In genomic region chr4:20433101-20433705, GRCh38 we compare ENCODE assay signal across 24 cellular contexts.
DNase-seq lines count a peak whose midpoint lies in the region; ATAC-seq and TF ChIP-seq lines count a peak whose summit lies in the region.
"Had no signal": no experiment of that assay in that cellular context is flagged by ENCODE, and none has a peak within 500 bp of the region (broad histone marks: within the 10 kb centered on the region; RNA-seq: fewer than 3 reads in every experiment).

No MANE protein-coding gene starts in this region.

- H3K27me3 ChIP-seq in right lobe of liver (no peaks in the 10 kb centered on the region), rectal smooth muscle tissue (ENCODE audit: control insufficient read depth, insufficient read depth, low read length) (no peaks in the 10 kb centered on the region)
- H3K27me3 ChIP-seq: ascending aorta, testis had no signal

- H3K4me1 Mint-ChIP-seq in T-helper 2 cell treated with Interferon-gamma antibody and Interleukin-4, amounts not matched to agents 5 μg/mL and 100 μg/mL, for 36 hours (ENCODE audit: low read depth), result no peaks in the 10 kb centered on the region
- H3K4me1 Mint-ChIP-seq: central memory CD8-positive, alpha-beta T cell; natural killer cell; stimulated activated naive B cell treated with anti-CD40 and anti-IgM and Interleukin-4, amounts not matched to agents 10 μg/mL and 1 μg/mL and 100 μg/mL, for 72 hours had no signal

- H3K4me3 ChIP-seq in right lobe of liver, result no peak overlapping the region
- no peak overlapping the region for H3K4me3 ChIP-seq in rectal smooth muscle tissue (ENCODE audit: low read length)
- H3K4me3 ChIP-seq: ascending aorta, skin epidermis, testis had no signal

- TF ChIP-seq POLR2A in right lobe of liver (IDR thresholded peaks at IDR 0.05), result no peak

- no peak overlapping the region for H3K9ac ChIP-seq in rectal smooth muscle tissue (ENCODE audit: low read length)

- no peaks in the 10 kb centered on the region for H3K27me3 Mint-ChIP-seq in T-helper 2 cell treated with Interferon-gamma antibody and Interleukin-4, amounts not matched to agents 5 μg/mL and 100 μg/mL, for 36 hours (ENCODE audit: low read depth)
- H3K27me3 Mint-ChIP-seq: central memory CD8-positive, alpha-beta T cell had no signal

- TF ChIP-seq CTCF in right lobe of liver (IDR thresholded peaks at IDR 0.05), result no peak

- H3K4me3 Mint-ChIP-seq in T-helper 2 cell treated with Interferon-gamma antibody and Interleukin-4, amounts not matched to agents 5 μg/mL and 100 μg/mL, for 36 hours, result no peak overlapping the region
- H3K4me3 Mint-ChIP-seq: central memory CD8-positive, alpha-beta T cell; natural killer cell; stimulated activated naive B cell treated with anti-CD40 and anti-IgM and Interleukin-4, amounts not matched to agents 10 μg/mL and 1 μg/mL and 100 μg/mL, for 72 hours had no signal

- ATAC-seq in right lobe of liver, result peak; percentile 32 to 73 (median 56)
- ATAC-seq: activated naive CD4-positive, alpha-beta T cell treated with anti-CD3 and anti-CD28 coated beads, Interleukin-2, amount 50 U/mL, for 72 hours; natural killer cell; stimulated activated naive B cell treated with anti-CD40 and anti-IgM and Interleukin-4, amounts not matched to agents 10 μg/mL and 1 μg/mL and 100 μg/mL, for 72 hours had no signal

- intact Hi-C loops in right lobe of liver (cut with DNase I), result no loop called here

- H3K4me1 ChIP-seq in right lobe of liver (peaks cover 0 to 5% (median 0%) of the 10 kb centered on the region in 4 donors), rectal smooth muscle tissue (ENCODE audit: control insufficient read depth, insufficient read depth, low read length) (peaks cover 22% of the 10 kb centered on the region)
- H3K4me1 ChIP-seq: ascending aorta had no signal

- WGBS in right lobe of liver (ENCODE audit: insufficient coverage, low coverage, low lambda C conversion rate, missing lambda C conversion rate), result 53% methylated on average over 5 of the region's 5 CpGs

- H3K9me3 Mint-ChIP-seq in T-helper 2 cell treated with Interferon-gamma antibody and Interleukin-4, amounts not matched to agents 5 μg/mL and 100 μg/mL, for 36 hours, result no peaks in the 10 kb centered on the region
- H3K9me3 Mint-ChIP-seq: natural killer cell had no signal

- no peak overlapping the region for H3K27ac ChIP-seq in right lobe of liver
- H3K27ac ChIP-seq in rectal smooth muscle tissue (ENCODE audit: low read depth, low read length), result peak overlapping the region; percentile 59
- H3K27ac ChIP-seq: ascending aorta, skin epidermis, WERI-Rb-1 had no signal

- no peaks in the 10 kb centered on the region for H3K9me3 ChIP-seq in right lobe of liver
- H3K9me3 ChIP-seq: ascending aorta, testis had no signal

- H3K36me3 Mint-ChIP-seq in T-helper 2 cell treated with Interferon-gamma antibody and Interleukin-4, amounts not matched to agents 5 μg/mL and 100 μg/mL, for 36 hours (ENCODE audit: low read depth), result no peaks in the 10 kb centered on the region
- H3K36me3 Mint-ChIP-seq: activated naive CD4-positive, alpha-beta T cell treated with anti-CD3 and anti-CD28 coated beads, Interleukin-2, amount 50 U/mL, for 72 hours; natural killer cell; stimulated activated naive B cell treated with anti-CD40 and anti-IgM and Interleukin-4, amounts not matched to agents 10 μg/mL and 1 μg/mL and 100 μg/mL, for 72 hours had no signal

- DNase-seq in H4 (ENCODE audit: low spot score), result peak; percentile 28
- DNase-seq in NCI-H774 (lab: John Stamatoyannopoulos, UW), result peak; percentile 7
- DNase-seq in right lobe of liver, result no peak
- DNase-seq in stimulated activated CD4-positive, alpha-beta T cell treated with anti-CD3 and anti-CD28 coated beads, Interleukin-4, amount 100 ng/mL, for 24 hours, result no peak
- no peak for DNase-seq in NOMO-1 treated with dmso at 0.1 percent for 144 hours (lab: John Stamatoyannopoulos, UW; ENCODE audit: unreplicated experiment)
- DNase-seq in NCI-H510A treated with DMSO at 0.1 percent for 48 hours (lab: John Stamatoyannopoulos, UW), result no peak
- DNase-seq in T-helper 2 cell treated with Interferon-gamma antibody and Interleukin-4, amounts not matched to agents 5 μg/mL and 100 μg/mL, for 36 hours (ENCODE audit: low spot score), result no peak
- DNase-seq: C1 segment of cervical spinal cord; DMS 273 treated with DMSO at 0.1 percent for 48 hours; foreskin melanocyte; HCEC 1CT; hippocampal formation; KBM-7; natural killer cell; NCI-H187; RPMI8226; stimulated activated naive B cell treated with anti-CD40 and anti-IgM and Interleukin-4, amounts not matched to agents 10 μg/mL and 1 μg/mL and 100 μg/mL, for 72 hours; testis; WERI-Rb-1 had no signal

- no peaks in the 10 kb centered on the region for H3K36me3 ChIP-seq in right lobe of liver
- no peaks in the 10 kb centered on the region for H3K36me3 ChIP-seq in rectal smooth muscle tissue (ENCODE audit: control insufficient read depth, insufficient read depth, low read length)
- H3K36me3 ChIP-seq: ascending aorta, WERI-Rb-1 had no signal

- H3K27ac Mint-ChIP-seq in T-helper 2 cell treated with Interferon-gamma antibody and Interleukin-4, amounts not matched to agents 5 μg/mL and 100 μg/mL, for 36 hours, result no peak overlapping the region
- H3K27ac Mint-ChIP-seq: activated naive CD4-positive, alpha-beta T cell treated with anti-CD3 and anti-CD28 coated beads, Interleukin-2, amount 50 U/mL, for 72 hours; natural killer cell; stimulated activated naive B cell treated with anti-CD40 and anti-IgM and Interleukin-4, amounts not matched to agents 10 μg/mL and 1 μg/mL and 100 μg/mL, for 72 hours had no signal

Comparison
In these comparisons a context has a peak if more than half of its experiments do, and no peak if none do; other contexts are left out.
1. DNase-seq: peak in H4 (single experiment) and NCI-H774 (single experiment); none in right lobe of liver (0 of 3), stimulated activated CD4-positive, alpha-beta T cell treated with anti-CD3 and anti-CD28 coated beads, Interleukin-4, amount 100 ng/mL, for 24 hours (single experiment), NOMO-1 treated with dmso at 0.1 percent for 144 hours (single experiment), NCI-H510A treated with DMSO at 0.1 percent for 48 hours (single experiment) and T-helper 2 cell treated with Interferon-gamma antibody and Interleukin-4, amounts not matched to agents 5 μg/mL and 100 μg/mL, for 36 hours (single experiment).